In the genomic region with DNA sequence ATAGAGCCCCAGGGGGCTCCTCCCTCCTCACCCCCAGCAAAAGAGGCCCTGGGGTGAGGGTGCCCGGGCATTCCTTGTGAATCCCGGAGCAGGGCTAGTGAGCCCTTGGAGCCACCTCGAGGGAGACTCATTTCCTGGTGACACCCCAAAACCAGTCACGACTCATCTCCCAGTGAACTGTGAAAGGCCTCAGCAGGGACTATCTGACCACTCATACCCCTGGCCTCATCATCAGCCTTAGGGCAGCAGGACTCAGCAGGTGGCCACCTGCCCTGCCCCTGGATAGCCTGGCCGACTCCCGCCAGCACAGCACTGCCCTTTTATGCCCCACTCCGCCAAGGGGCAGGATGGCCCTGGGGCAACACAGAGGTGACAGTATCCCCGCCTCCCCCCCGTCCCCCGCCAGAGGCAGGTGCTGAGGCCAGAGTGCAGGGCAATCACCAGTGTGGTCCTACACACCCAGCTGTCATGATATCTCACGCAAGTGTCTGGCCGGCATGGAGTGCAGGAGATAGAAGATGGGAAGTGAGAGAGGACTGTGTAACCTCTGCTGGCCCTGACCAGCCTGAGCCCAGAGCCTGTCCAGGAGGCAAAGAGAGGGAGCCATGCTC, we compare ENCODE assay signal across 19 cellular contexts. TPM values are rescaled to one million over a fixed set of nuclear protein-coding genes. Genes with fewer than 3 reads are reported as not detected.
DNase-seq lines count a peak whose midpoint lies in the region; ATAC-seq and TF ChIP-seq lines count a peak whose summit lies in the region.
"Had no signal": no experiment of that assay in that cellular context is flagged by ENCODE, and none has a peak within 500 bp of the region (broad histone marks: within the 10 kb centered on the region; RNA-seq: fewer than 3 reads in every experiment).

No MANE protein-coding gene starts in this region.

- H3K36me3 Mint-ChIP-seq in CD14-positive monocyte (no peaks in the 10 kb centered on the region), neural crest cell (ENCODE audit: low read depth) (no peaks in the 10 kb centered on the region)
- H3K36me3 Mint-ChIP-seq: stimulated activated naive B cell treated with anti-CD40 and anti-IgM and Interleukin-4, amounts not matched to agents 10 μg/mL and 1 μg/mL and 100 μg/mL, for 72 hours had no signal

- TF ChIP-seq CTCF in CD14-positive monocyte (IDR thresholded peaks at IDR 0.05) (no peak), HEK293 (tag by site-specific recombination; IDR thresholded peaks at IDR 0.05) (no peak), adrenal gland (IDR thresholded peaks at IDR 0.05) (no peak), neural crest cell (conservative IDR thresholded peaks at IDR 0.05) (no peak), foreskin keratinocyte (conservative IDR thresholded peaks at IDR 0.05) (no peak)

- H3K4me3 Mint-ChIP-seq in CD14-positive monocyte: no peak overlapping the region
- no peak overlapping the region for H3K4me3 Mint-ChIP-seq in neural crest cell
- H3K4me3 Mint-ChIP-seq: activated CD4-positive, alpha-beta T cell treated with anti-CD3 and anti-CD28 coated beads, Interleukin-2, amount 10 ng/mL, durations not matched to agents 24 days and 14 days; stimulated activated naive B cell treated with anti-CD40 and anti-IgM and Interleukin-4, amounts not matched to agents 10 μg/mL and 1 μg/mL and 100 μg/mL, for 72 hours; T-helper 17 cell had no signal

- H3K27me3 Mint-ChIP-seq in CD14-positive monocyte (ENCODE audit: low read depth in 3 of 3): peaks cover 8 to 26% (median 11%) of the 10 kb centered on the region in 3 donors
- H3K27me3 Mint-ChIP-seq in neural crest cell (ENCODE audit: low read depth): no peaks in the 10 kb centered on the region
- H3K27me3 Mint-ChIP-seq: T-helper 17 cell had no signal

- H3K27ac Mint-ChIP-seq in CD14-positive monocyte (peak overlapping the region in 1 of 7 donors; percentile 35), neural crest cell (ENCODE audit: unreplicated experiment) (peak overlapping the region; percentile 88)
- H3K27ac Mint-ChIP-seq: activated CD4-positive, alpha-beta T cell treated with anti-CD3 and anti-CD28 coated beads, Interleukin-2, amount 10 ng/mL, durations not matched to agents 24 days and 14 days; stimulated activated naive B cell treated with anti-CD40 and anti-IgM and Interleukin-4, amounts not matched to agents 10 μg/mL and 1 μg/mL and 100 μg/mL, for 72 hours; T-helper 17 cell had no signal

- peak; percentile 40 for DNase-seq in CD14-positive monocyte (ENCODE audit: low spot score)
- DNase-seq in adrenal gland: peak in 5 of 7 donors; percentile 4 to 49 (median 24)
- DNase-seq in neural crest cell (ENCODE audit: low read depth, low spot score): no peak
- no peak for DNase-seq in foreskin keratinocyte
- DNase-seq: activated CD4-positive, alpha-beta T cell treated with anti-CD3 and anti-CD28 coated beads, Interleukin-2, amount 10 ng/mL, durations not matched to agents 24 days and 14 days; activated gamma-delta T cell treated with Interleukin-2 at 50 U/mL for 16 hours; brain microvascular endothelial cell; NCI-H2227 treated with DMSO at 0.1 percent for 48 hours; stimulated activated CD4-positive, alpha-beta T cell treated with anti-CD3 and anti-CD28 coated beads, Interleukin-4, amount 100 ng/mL, for 4 hours; stimulated activated naive B cell treated with anti-CD40 and anti-IgM and Interleukin-4, amounts not matched to agents 10 μg/mL and 1 μg/mL and 100 μg/mL, for 72 hours; T-helper 17 cell had no signal

- H3K4me3 ChIP-seq in HEK293 (ENCODE audit: low read depth, low read length) (no peak overlapping the region), adrenal gland (no peak overlapping the region)
- H3K4me3 ChIP-seq: BLaER1 treated with 17β-estradiol and CSF1 and Interleukin-3, amounts not matched to agents 10 nM and 100 nM; Peyer's patch had no signal

- H3K9me3 Mint-ChIP-seq in CD14-positive monocyte: peaks cover 0 to 2% (median 0%) of the 10 kb centered on the region in 7 donors
- no peaks in the 10 kb centered on the region for H3K9me3 Mint-ChIP-seq in neural crest cell
- H3K9me3 Mint-ChIP-seq: activated CD4-positive, alpha-beta T cell treated with anti-CD3 and anti-CD28 coated beads, Interleukin-2, amount 10 ng/mL, durations not matched to agents 24 days and 14 days; stimulated activated naive B cell treated with anti-CD40 and anti-IgM and Interleukin-4, amounts not matched to agents 10 μg/mL and 1 μg/mL and 100 μg/mL, for 72 hours had no signal

- H3K9me3 ChIP-seq in HEK293 (ENCODE audit: control insufficient read depth, insufficient read depth, low read depth, low read length) (no peaks in the 10 kb centered on the region), adrenal gland (replicated peaks in 1 of 3) (no peaks in the 10 kb centered on the region)
- H3K9me3 ChIP-seq: BLaER1 treated with 17β-estradiol and CSF1 and Interleukin-3, amounts not matched to agents 10 nM and 100 nM; Peyer's patch had no signal

- no peaks in the 10 kb centered on the region for H3K4me1 ChIP-seq in HEK293 (ENCODE audit: control insufficient read depth, insufficient read depth, low read length)
- peaks cover 38 to 50% of the 10 kb centered on the region in 2 donors for H3K4me1 ChIP-seq in adrenal gland (replicated peaks in 1 of 2)
- H3K4me1 ChIP-seq in foreskin keratinocyte: peaks cover 4% of the 10 kb centered on the region

- intact Hi-C loops in CD14-positive monocyte (cut with micrococcal nuclease) (no loop called here), adrenal gland (cut with DNase I) (no loop called here)

- H3K36me3 ChIP-seq in HEK293 (ENCODE audit: control insufficient read depth in 2 of 2, insufficient read depth in 1 of 2, low read length in 2 of 2): no peaks in the 10 kb centered on the region
- H3K36me3 ChIP-seq in adrenal gland (replicated peaks in 1 of 2): no peaks in the 10 kb centered on the region
- H3K36me3 ChIP-seq: BLaER1 treated with 17β-estradiol and CSF1 and Interleukin-3, amounts not matched to agents 10 nM and 100 nM; brain microvascular endothelial cell; Peyer's patch had no signal

- 89 to 92% (median 91%) methylated on average over 6 to 12 of the region's 12 CpGs for WGBS in adrenal gland, 4 donors

- H3K27ac ChIP-seq in HEK293 (ENCODE audit: extremely low read depth, low read depth, low read length) (no peak overlapping the region), adrenal gland (peak overlapping the region in 1 of 5 donors; percentile 32), foreskin keratinocyte (no peak overlapping the region)
- H3K27ac ChIP-seq: brain microvascular endothelial cell, Peyer's patch had no signal

- CTCF ChIA-PET in HEK293 (lab: Yijun Ruan, JAX): interaction anchor here (0.7 to 1.7 kb wide), 5 partner anchors 13 to 256 kb away, joined by 3 to 8 read pairs (median 3); no protein-coding TSS in a partner anchor

- H3K4me1 Mint-ChIP-seq in CD14-positive monocyte (peaks cover 35% of the 10 kb centered on the region), neural crest cell (peaks cover 29% of the 10 kb centered on the region)

- POLR2A ChIA-PET in HEK293 (lab: Yijun Ruan, JAX): no interaction called here

- H3K27me3 ChIP-seq in adrenal gland (no peaks in the 10 kb centered on the region), foreskin keratinocyte (no peaks in the 10 kb centered on the region)
- H3K27me3 ChIP-seq: BLaER1 treated with 17β-estradiol and CSF1 and Interleukin-3, amounts not matched to agents 10 nM and 100 nM; brain microvascular endothelial cell; Peyer's patch had no signal

- no peak for TF ChIP-seq POLR2A in adrenal gland (IDR thresholded peaks at IDR 0.05)

- ATAC-seq in HG03565 (IDR thresholded peaks at IDR 0.05; ENCODE audit: unreplicated experiment) (no peak), GM18502 (IDR thresholded peaks at IDR 0.05; ENCODE audit: poor library complexity, unreplicated experiment) (no peak), foreskin keratinocyte (no peak), HG03439 (IDR thresholded peaks at IDR 0.05; ENCODE audit: unreplicated experiment) (no peak)
- ATAC-seq: stimulated activated naive B cell treated with anti-CD40 and anti-IgM and Interleukin-4, amounts not matched to agents 10 μg/mL and 1 μg/mL and 100 μg/mL, for 72 hours; T-helper 17 cell had no signal

TF ChIP-seq in HEK293, 187 proteins besides CTCF, POLR2A, EP300 and RAD21:
- TF ChIP-seq ZNF600 (tag by site-specific recombination; IDR thresholded peaks at IDR 0.05): 0 out of 2 replicates have a peak, but pooled peaks have one; percentile 35
- TF ChIP-seq ZNF157 (tag by site-specific recombination; IDR thresholded peaks at IDR 0.05): no peak

RNA-seq across cellular contexts. Expression of a gene that starts 3.2 kb away (rescaled TPM):
- polyA plus RNA-seq in CD14-positive monocyte (not detected), adrenal gland (1,000 to 10,000 TPM in 1 of 3 donors, 100 to 1,000 TPM in 2; 176 to 1,434 (median 799) TPM), foreskin keratinocyte (2.1 and 2.7 TPM in 2 replicates)
- total RNA-seq in adrenal gland (100 to 1,000 TPM; 177 to 599 (median 404) TPM), neural crest cell (7.8 and 8.2 TPM in 2 replicates), foreskin keratinocyte (1.5 and 1.7 TPM in 2 replicates)
- total RNA-seq: T-helper 17 cell had no signal

RNA-seq across cellular contexts. Expression of a gene that starts 4.2 kb away (rescaled TPM):
- under 1 TPM in 1 of 2 donors, not detected in 1; 0.07 TPM for polyA plus RNA-seq in CD14-positive monocyte
- 10 to 100 TPM; 26.3 to 44.2 (median 36.6) TPM for total RNA-seq in adrenal gland
- 10 to 100 TPM in 2 of 3 donors, 1 to 10 TPM in 1; 9.5 to 16.5 (median 13.4) TPM for polyA plus RNA-seq in adrenal gland
- total RNA-seq in neural crest cell: 0.27 and 0.40 TPM in 2 replicates
- 6.2 and 11.1 TPM in 2 replicates for total RNA-seq in foreskin keratinocyte
- 2.8 and 4.9 TPM in 2 replicates for polyA plus RNA-seq in foreskin keratinocyte
- total RNA-seq: activated CD4-positive, alpha-beta T cell treated with anti-CD3 and anti-CD28 coated beads, Interleukin-2, amount 10 ng/mL, durations not matched to agents 24 days and 14 days had no signal

RNA-seq across cellular contexts. Expression of a gene that starts 6.7 kb away (rescaled TPM):
- polyA plus RNA-seq in CD14-positive monocyte (not detected), adrenal gland (100 to 1,000 TPM in 1 of 3 donors, 10 to 100 TPM in 1, 1 to 10 TPM in 1; 6.6 to 592 (median 52.2) TPM), foreskin keratinocyte (96.5 and 140 TPM in 2 replicates)
- total RNA-seq in adrenal gland (10 to 100 TPM; 15.3 to 38.1 (median 22.6) TPM), neural crest cell (not detected in 2 replicates), foreskin keratinocyte (84.3 and 107 TPM in 2 replicates)
- total RNA-seq: activated CD4-positive, alpha-beta T cell treated with anti-CD3 and anti-CD28 coated beads, Interleukin-2, amount 10 ng/mL, durations not matched to agents 24 days and 14 days; renal cortical epithelial cell had no signal

RNA-seq across cellular contexts. Expression of a gene that starts 58.5 kb away (rescaled TPM):
- polyA plus RNA-seq in CD14-positive monocyte (not detected), adrenal gland (10 to 100 TPM in 1 of 3 donors, 1 to 10 TPM in 2; 4.3 to 36.6 (median 6.3) TPM), foreskin keratinocyte (1.00 and 1.4 TPM in 2 replicates)
- total RNA-seq in adrenal gland (1 to 10 TPM in 3 of 8 donors, not detected in 5; 1.2 to 5.5 (median 2.0) TPM), neural crest cell (not detected in 2 replicates), foreskin keratinocyte (0.56 TPM in 1 of 2 replicates, not detected in the other)
- total RNA-seq: activated CD4-positive, alpha-beta T cell treated with anti-CD3 and anti-CD28 coated beads, Interleukin-2, amount 10 ng/mL, durations not matched to agents 24 days and 14 days; glomerular endothelial cell; Peyer's patch; renal cortical epithelial cell; T-helper 17 cell had no signal

Comparison
In these comparisons a context has a peak if more than half of its experiments do, and no peak if none do; other contexts are left out.
1. DNase-seq: peak in CD14-positive monocyte (single experiment) and adrenal gland (5 of 7); none in neural crest cell (single experiment) and foreskin keratinocyte (0 of 2).
2. RNA of a gene that starts 3.2 kb away (total RNA-seq): 177 to 599 TPM in adrenal gland; 7.8 to 8.2 TPM in neural crest cell and 1.5 to 1.7 TPM in foreskin keratinocyte; every median in the first group is over 10 times any median in the second.
3. RNA of a gene that starts 6.7 kb away (total RNA-seq): 84.3 to 107 TPM in foreskin keratinocyte and 15.3 to 38.1 TPM in adrenal gland; not detected in neural crest cell; every median in the first group is over 10 times any median in the second.